1 cellular context compared by ENCODE assay signal in the genomic region with DNA sequence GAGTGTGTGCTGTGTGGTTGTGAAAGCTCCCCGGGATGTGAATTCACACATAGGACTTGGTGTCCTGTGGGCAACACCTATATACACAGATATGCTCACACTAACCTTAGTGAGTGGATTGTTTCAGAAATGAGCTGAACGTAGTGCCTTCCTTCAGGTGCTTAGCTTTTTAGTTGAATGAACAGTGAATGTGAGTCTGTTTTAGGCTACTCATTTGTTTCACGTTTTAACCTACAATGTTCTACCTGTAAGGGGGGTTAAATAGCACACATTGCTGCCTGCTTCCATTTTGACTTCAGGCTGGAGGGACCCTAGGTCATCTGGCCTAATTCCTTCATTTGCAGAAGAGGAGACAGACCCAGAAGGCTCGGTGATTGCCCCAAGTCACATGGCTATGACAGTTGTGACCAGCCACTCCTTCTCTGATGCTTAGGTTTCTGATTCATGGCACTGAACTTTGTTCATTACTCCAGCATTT.
A peak's percentile ranks its signal among the peaks of the same experiment; 100 is the strongest.
TF ChIP-seq lines count a peak whose summit lies in the region.

No MANE protein-coding gene starts in this region.

TF ChIP-seq in GM12878, 131 proteins besides CTCF, POLR2A, EP300 and RAD21 (continued from another document):
- no peak for TF ChIP-seq SKIL (IDR thresholded peaks at IDR 0.05; ENCODE audit: low read depth, poor library complexity, severe bottlenecking)
- no peak for TF ChIP-seq SUPT20H (IDR thresholded peaks at IDR 0.05; ENCODE audit: borderline replicate concordance, control insufficient read depth, low read depth, low read length)
- TF ChIP-seq EZH2 (IDR thresholded peaks at IDR 0.05; ENCODE audit: borderline replicate concordance, control insufficient read depth, low read depth, low read length): no peak
- no peak for TF ChIP-seq KAT2A (conservative IDR thresholded peaks at IDR 0.05; ENCODE audit: control insufficient read depth, low read depth, low read length)
- TF ChIP-seq SMARCA5 (IDR thresholded peaks at IDR 0.05): no peak
- peak; percentile 91 for TF ChIP-seq RAD51 (IDR thresholded peaks at IDR 0.05)
- peak; percentile 35; the same call in 1 of the 2 replicates for TF ChIP-seq CHD2 (IDR thresholded peaks at IDR 0.05; ENCODE audit: borderline replicate concordance, low read depth, low read length)
- TF ChIP-seq POLR2AphosphoS5 (IDR thresholded peaks at IDR 0.05; ENCODE audit: low read length): peak; percentile 91
- TF ChIP-seq, protein P1, sequence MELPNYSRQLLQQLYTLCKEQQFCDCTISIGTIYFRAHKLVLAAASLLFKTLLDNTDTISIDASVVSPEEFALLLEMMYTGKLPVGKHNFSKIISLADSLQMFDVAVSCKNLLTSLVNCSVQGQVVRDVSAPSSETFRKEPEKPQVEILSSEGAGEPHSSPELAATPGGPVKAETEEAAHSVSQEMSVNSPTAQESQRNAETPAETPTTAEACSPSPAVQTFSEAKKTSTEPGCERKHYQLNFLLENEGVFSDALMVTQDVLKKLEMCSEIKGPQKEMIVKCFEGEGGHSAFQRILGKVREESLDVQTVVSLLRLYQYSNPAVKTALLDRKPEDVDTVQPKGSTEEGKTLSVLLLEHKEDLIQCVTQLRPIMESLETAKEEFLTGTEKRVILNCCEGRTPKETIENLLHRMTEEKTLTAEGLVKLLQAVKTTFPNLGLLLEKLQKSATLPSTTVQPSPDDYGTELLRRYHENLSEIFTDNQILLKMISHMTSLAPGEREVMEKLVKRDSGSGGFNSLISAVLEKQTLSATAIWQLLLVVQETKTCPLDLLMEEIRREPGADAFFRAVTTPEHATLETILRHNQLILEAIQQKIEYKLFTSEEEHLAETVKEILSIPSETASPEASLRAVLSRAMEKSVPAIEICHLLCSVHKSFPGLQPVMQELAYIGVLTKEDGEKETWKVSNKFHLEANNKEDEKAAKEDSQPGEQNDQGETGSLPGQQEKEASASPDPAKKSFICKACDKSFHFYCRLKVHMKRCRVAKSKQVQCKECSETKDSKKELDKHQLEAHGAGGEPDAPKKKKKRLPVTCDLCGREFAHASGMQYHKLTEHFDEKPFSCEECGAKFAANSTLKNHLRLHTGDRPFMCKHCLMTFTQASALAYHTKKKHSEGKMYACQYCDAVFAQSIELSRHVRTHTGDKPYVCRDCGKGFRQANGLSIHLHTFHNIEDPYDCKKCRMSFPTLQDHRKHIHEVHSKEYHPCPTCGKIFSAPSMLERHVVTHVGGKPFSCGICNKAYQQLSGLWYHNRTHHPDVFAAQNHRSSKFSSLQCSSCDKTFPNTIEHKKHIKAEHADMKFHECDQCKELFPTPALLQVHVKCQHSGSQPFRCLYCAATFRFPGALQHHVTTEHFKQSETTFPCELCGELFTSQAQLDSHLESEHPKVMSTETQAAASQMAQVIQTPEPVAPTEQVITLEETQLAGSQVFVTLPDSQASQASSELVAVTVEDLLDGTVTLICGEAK (IDR thresholded peaks at IDR 0.05; ENCODE audit: borderline replicate concordance): no peak
- no peak; the same call in 1 of the 2 replicates for TF ChIP-seq ZBED1 (IDR thresholded peaks at IDR 0.05; ENCODE audit: borderline replicate concordance)
- TF ChIP-seq SP1 (IDR thresholded peaks at IDR 0.05; ENCODE audit: low read depth, low read length): no peak
- TF ChIP-seq BCL3 (IDR thresholded peaks at IDR 0.05; ENCODE audit: borderline replicate concordance, insufficient read depth, low read depth, low read length, poor library complexity, severe bottlenecking): no peak
- TF ChIP-seq EGR1 (IDR thresholded peaks at IDR 0.05; ENCODE audit: borderline replicate concordance in 1 of 2, low read depth in 2 of 2, low read length in 2 of 2): no peak
- TF ChIP-seq, protein P2, sequence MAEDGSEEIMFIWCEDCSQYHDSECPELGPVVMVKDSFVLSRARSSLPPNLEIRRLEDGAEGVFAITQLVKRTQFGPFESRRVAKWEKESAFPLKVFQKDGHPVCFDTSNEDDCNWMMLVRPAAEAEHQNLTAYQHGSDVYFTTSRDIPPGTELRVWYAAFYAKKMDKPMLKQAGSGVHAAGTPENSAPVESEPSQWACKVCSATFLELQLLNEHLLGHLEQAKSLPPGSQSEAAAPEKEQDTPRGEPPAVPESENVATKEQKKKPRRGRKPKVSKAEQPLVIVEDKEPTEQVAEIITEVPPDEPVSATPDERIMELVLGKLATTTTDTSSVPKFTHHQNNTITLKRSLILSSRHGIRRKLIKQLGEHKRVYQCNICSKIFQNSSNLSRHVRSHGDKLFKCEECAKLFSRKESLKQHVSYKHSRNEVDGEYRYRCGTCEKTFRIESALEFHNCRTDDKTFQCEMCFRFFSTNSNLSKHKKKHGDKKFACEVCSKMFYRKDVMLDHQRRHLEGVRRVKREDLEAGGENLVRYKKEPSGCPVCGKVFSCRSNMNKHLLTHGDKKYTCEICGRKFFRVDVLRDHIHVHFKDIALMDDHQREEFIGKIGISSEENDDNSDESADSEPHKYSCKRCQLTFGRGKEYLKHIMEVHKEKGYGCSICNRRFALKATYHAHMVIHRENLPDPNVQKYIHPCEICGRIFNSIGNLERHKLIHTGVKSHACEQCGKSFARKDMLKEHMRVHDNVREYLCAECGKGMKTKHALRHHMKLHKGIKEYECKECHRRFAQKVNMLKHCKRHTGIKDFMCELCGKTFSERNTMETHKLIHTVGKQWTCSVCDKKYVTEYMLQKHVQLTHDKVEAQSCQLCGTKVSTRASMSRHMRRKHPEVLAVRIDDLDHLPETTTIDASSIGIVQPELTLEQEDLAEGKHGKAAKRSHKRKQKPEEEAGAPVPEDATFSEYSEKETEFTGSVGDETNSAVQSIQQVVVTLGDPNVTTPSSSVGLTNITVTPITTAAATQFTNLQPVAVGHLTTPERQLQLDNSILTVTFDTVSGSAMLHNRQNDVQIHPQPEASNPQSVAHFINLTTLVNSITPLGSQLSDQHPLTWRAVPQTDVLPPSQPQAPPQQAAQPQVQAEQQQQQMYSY (CRISPR knock-in tag; IDR thresholded peaks at IDR 0.05): no peak
- peak; percentile 86; the same call in 1 of the 2 replicates for TF ChIP-seq SMAD5 (IDR thresholded peaks at IDR 0.05; ENCODE audit: low read depth)
- TF ChIP-seq FOS (IDR thresholded peaks at IDR 0.05; ENCODE audit: borderline replicate concordance, extremely low read depth, insufficient read length): no peak
- TF ChIP-seq CEBPB (IDR thresholded peaks at IDR 0.05; ENCODE audit: borderline replicate concordance in 1 of 2, low read depth in 2 of 2, low read length in 2 of 2): no peak
